15 cellular contexts compared by ENCODE assay signal in the genomic region with DNA sequence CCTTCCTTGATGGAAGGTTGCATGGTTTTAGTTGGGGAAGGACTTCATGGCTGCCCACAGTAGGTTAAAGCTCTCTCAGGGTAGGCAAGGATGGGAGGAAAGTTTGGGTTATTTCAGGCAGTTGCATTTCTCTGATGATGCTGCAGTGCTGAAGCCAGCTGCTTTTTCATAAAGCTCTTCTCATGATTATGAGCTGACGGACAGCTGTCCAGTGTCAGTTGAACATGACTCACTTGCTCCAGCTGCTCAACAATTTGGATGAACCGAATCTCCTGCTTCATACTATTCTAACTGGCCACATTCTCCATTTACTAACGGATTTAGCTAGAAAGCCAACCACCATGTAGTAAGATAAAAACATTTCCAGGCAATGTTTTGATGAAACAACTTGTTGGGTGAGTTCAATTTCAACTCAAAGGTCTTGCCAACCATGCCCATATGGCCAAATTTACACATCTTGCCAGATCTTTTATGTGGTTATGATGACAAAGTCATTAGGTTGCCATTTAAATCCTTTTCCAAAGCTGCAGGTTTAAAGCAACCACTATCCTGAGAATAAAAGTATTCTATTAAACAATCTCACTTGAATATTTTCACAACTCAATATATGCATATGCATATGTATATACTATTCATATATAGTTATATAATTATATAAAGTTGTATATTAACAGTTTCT.
DNase-seq lines count a peak whose midpoint lies in the region; ATAC-seq, FAIRE-seq and TF ChIP-seq lines count a peak whose summit lies in the region.
"Had no signal": no experiment of that assay in that cellular context is flagged by ENCODE, and none has a peak within 500 bp of the region (broad histone marks: within the 10 kb centered on the region; RNA-seq: fewer than 3 reads in every experiment).

No MANE protein-coding gene starts in this region.

- intact Hi-C loops in kidney (cut with DNase I) = no loop called here

- FAIRE-seq in kidney (lab: Jason Lieb, UNC) = no peak
- FAIRE-seq: HTR-8/SVneo had no signal

- TF ChIP-seq CTCF in omental fat pad (IDR thresholded peaks at IDR 0.05) (no peak), kidney (IDR thresholded peaks at IDR 0.05; ENCODE audit: borderline replicate concordance, extremely low read depth, insufficient read depth) (no peak)

- H3K27ac ChIP-seq in skeletal muscle tissue (ENCODE audit: low read depth, low read length) (peak overlapping the region; percentile 78), kidney (ENCODE audit: low read depth in 2 of 2, low read length in 2 of 2) (no peak overlapping the region)
- H3K27ac ChIP-seq: 22Rv1, C4-2B had no signal

- H3K27me3 ChIP-seq in skeletal muscle tissue (ENCODE audit: control insufficient read depth in 3 of 3, insufficient read depth in 3 of 3, low read length in 3 of 3) = no peaks in the 10 kb centered on the region

- H3K36me3 ChIP-seq in skeletal muscle tissue (ENCODE audit: control insufficient read depth in 3 of 3, insufficient read depth in 3 of 3, low read length in 3 of 3) (no peaks in the 10 kb centered on the region), kidney (ENCODE audit: control insufficient read depth in 1 of 2, insufficient read depth in 2 of 2, low read length in 2 of 2) (no peaks in the 10 kb centered on the region)

- DNase-seq in DMS53 (lab: John Stamatoyannopoulos, UW) = peak; percentile 28
- no peak for DNase-seq in DMS53 treated with DMSO at 0.1 percent for 48 hours (lab: John Stamatoyannopoulos, UW; ENCODE audit: unreplicated experiment)
- peak; percentile 26 for DNase-seq in RPMI7951 (ENCODE audit: low read depth)
- peak; percentile 51 for DNase-seq in globus pallidus (ENCODE audit: low spot score)
- no peak for DNase-seq in omental fat pad (ENCODE audit: low spot score)
- no peak for DNase-seq in kidney
- DNase-seq: NCI-H187, NCI-H526 treated with DMSO at 0.1 percent for 48 hours had no signal

- no peak overlapping the region for H3K9ac ChIP-seq in skeletal muscle tissue (ENCODE audit: low read depth in 1 of 3, low read length in 3 of 3)
- no peak overlapping the region for H3K9ac ChIP-seq in kidney (ENCODE audit: low read length in 2 of 2)

- H3K4me3 ChIP-seq in skeletal muscle tissue (ENCODE audit: low read length in 3 of 3) (peak overlapping the region; percentile 10 to 41 (median 22)), kidney (ENCODE audit: low read length in 2 of 2) (no peak overlapping the region)

- H3K9me3 ChIP-seq in skeletal muscle tissue (ENCODE audit: control insufficient read depth in 3 of 3, low read length in 3 of 3) = no peaks in the 10 kb centered on the region
- H3K9me3 ChIP-seq in kidney (ENCODE audit: control insufficient read depth in 1 of 2, low read length in 2 of 2) = no peaks in the 10 kb centered on the region

- ATAC-seq in omental fat pad (ENCODE audit: low FRiP score) = no peak
- no peak for ATAC-seq in GM19452 (IDR thresholded peaks at IDR 0.05; ENCODE audit: unreplicated experiment)
- ATAC-seq: HCT116, Right ventricle myocardium inferior had no signal

- H3K4me1 ChIP-seq in skeletal muscle tissue (ENCODE audit: control insufficient read depth in 3 of 3, insufficient read depth in 3 of 3, low read length in 3 of 3) (peaks cover 0 to 17% (median 0%) of the 10 kb centered on the region in 3 donors), kidney (ENCODE audit: control insufficient read depth in 1 of 2, insufficient read depth in 1 of 2, low read depth in 1 of 2, low read length in 2 of 2) (no peaks in the 10 kb centered on the region)

Comparison
In these comparisons a context has a peak if more than half of its experiments do, and no peak if none do; other contexts are left out.
1. DNase-seq: peak in DMS53 (single experiment), RPMI7951 (single experiment) and globus pallidus (single experiment); none in DMS53 treated with DMSO at 0.1 percent for 48 hours (single experiment), omental fat pad (single experiment) and kidney (single experiment).
2. H3K4me3 ChIP-seq: peak in skeletal muscle tissue (3 of 3); none in kidney (0 of 2).